ENCODE assay signal across 24 cellular contexts in genomic region chr19:6945733-6946132, GRCh38. TPM values are rescaled to one million over a fixed set of nuclear protein-coding genes. Genes with fewer than 3 reads are reported as not detected.
"Had no signal": no experiment of that assay in that cellular context is flagged by ENCODE, and none has a peak within 500 bp of the region (broad histone marks: within the 10 kb centered on the region; RNA-seq: fewer than 3 reads in every experiment).

No MANE protein-coding gene starts in this region.

- H3K4me3 Mint-ChIP-seq: naive thymus-derived CD8-positive, alpha-beta T cell; stimulated activated memory B cell treated with anti-CD40 and anti-IgM and Interleukin-4, amounts not matched to agents 10 μg/mL and 1 μg/mL and 100 μg/mL, for 72 hours had no signal

- ATAC-seq: gastroesophageal sphincter; left lobe of liver; mucosa of descending colon; naive thymus-derived CD8-positive, alpha-beta T cell; psoas muscle; right lobe of liver; stimulated activated memory B cell treated with anti-CD40 and anti-IgM and Interleukin-4, amounts not matched to agents 10 μg/mL and 1 μg/mL and 100 μg/mL, for 72 hours had no signal

- H3K27ac Mint-ChIP-seq: stimulated activated memory B cell treated with anti-CD40 and anti-IgM and Interleukin-4, amounts not matched to agents 10 μg/mL and 1 μg/mL and 100 μg/mL, for 72 hours had no signal

- H3K36me3 ChIP-seq: esophagus squamous epithelium, gastroesophageal sphincter, right lobe of liver, stomach, thoracic aorta, transverse colon had no signal

- H3K27me3 ChIP-seq: esophagus squamous epithelium, right lobe of liver, transverse colon had no signal

- H3K36me3 Mint-ChIP-seq: naive thymus-derived CD8-positive, alpha-beta T cell; stimulated activated memory B cell treated with anti-CD40 and anti-IgM and Interleukin-4, amounts not matched to agents 10 μg/mL and 1 μg/mL and 100 μg/mL, for 72 hours had no signal

- H3K4me3 ChIP-seq: esophagus squamous epithelium, gastroesophageal sphincter, mucosa of descending colon, psoas muscle, right lobe of liver, stomach, thoracic aorta, transverse colon had no signal

- H3K27ac ChIP-seq: esophagus squamous epithelium, gastroesophageal sphincter, neutrophil, psoas muscle, right lobe of liver, stomach, thoracic aorta, transverse colon had no signal

- DNase-seq: dermis blood vessel endothelial cell; esophagus squamous epithelium; foreskin fibroblast; glutamatergic neuron; islet precursor cell; mammary epithelial cell; mucosa of descending colon; naive thymus-derived CD8-positive, alpha-beta T cell; psoas muscle; retina; right lobe of liver; stimulated activated CD4-positive, alpha-beta T cell treated with anti-CD3 and anti-CD28 coated beads, Interleukin-4, amount 100 ng/mL, for 1 hour; stimulated activated CD8-positive, alpha-beta memory T cell treated with anti-CD3 and anti-CD28 coated beads, Interleukin-4, amount 100 ng/mL, for 48 hours; stomach; substantia nigra; transverse colon had no signal

- H3K4me1 ChIP-seq: esophagus squamous epithelium, gastroesophageal sphincter, psoas muscle, right lobe of liver, stomach, transverse colon had no signal

- H3K9me3 Mint-ChIP-seq: naive thymus-derived CD8-positive, alpha-beta T cell had no signal

RNA-seq across cellular contexts. Expression of gene ADGRE1, which starts 58.4 kb away (rescaled TPM):
- total RNA-seq: dermis blood vessel endothelial cell, epithelial cell of proximal tubule, mammary epithelial cell, osteoblast had no signal
- polyA plus RNA-seq: mammary epithelial cell, neural cell had no signal
